8 cellular contexts compared by ENCODE assay signal in genomic region chr16:67284699-67285646, GRCh38. TPM values are rescaled to one million over a fixed set of nuclear protein-coding genes. Genes with fewer than 3 reads are reported as not detected.
DNase-seq lines count a peak whose midpoint lies in the region; ATAC-seq, FAIRE-seq and TF ChIP-seq lines count a peak whose summit lies in the region.

No MANE protein-coding gene starts in this region.

- no peaks in the 10 kb centered on the region for H3K9me3 Mint-ChIP-seq in CD4-positive, alpha-beta memory T cell

- TF ChIP-seq CTCF in GM12865 (IDR thresholded peaks at IDR 0.05; ENCODE audit: insufficient read depth, low read depth, low read length, missing control alignments) = peak; percentile 39
- peak; percentile 29 to 65 for TF ChIP-seq CTCF in endothelial cell of umbilical vein (IDR thresholded peaks at IDR 0.05; ENCODE audit: extremely low read depth in 1 of 2, insufficient read depth in 1 of 2, low read depth in 1 of 2, low read length in 2 of 2)

- H4K20me1 ChIP-seq in endothelial cell of umbilical vein (replicated peaks; ENCODE audit: control insufficient read depth, extremely low read depth, insufficient read depth, low read length) = no peaks in the 10 kb centered on the region

- peak; percentile 29 for DNase-seq in GM12865 (ENCODE audit: low read depth)
- peak; percentile 21 for DNase-seq in NCI-H748 treated with DMSO at 0.1 percent for 48 hours (lab: John Stamatoyannopoulos, UW)
- DNase-seq in endothelial cell of umbilical vein (ENCODE audit: low read depth, low spot score) = peak; percentile 13
- peak; percentile 20 for DNase-seq in neuronal stem cell (ENCODE audit: low spot score)
- DNase-seq in CD4-positive, alpha-beta memory T cell = no peak
- DNase-seq in GF-D8 (lab: John Stamatoyannopoulos, UW) = no peak

- peak overlapping the region; percentile 18 for H3K23ac ChIP-seq in neuronal stem cell (ENCODE audit: low read depth, low read length, poor library complexity)

- H2BK12ac ChIP-seq in neuronal stem cell (ENCODE audit: low read length) = no peak overlapping the region

- CTCF ChIA-PET in endothelial cell of umbilical vein (lab: Charles Lee) = interaction anchor here (0.6 to 4.5 kb wide), 25 partner anchors 8 to 180 kb away, joined by 3 to 55 read pairs (median 4); partner anchors contain the start of genes ELMO3, KCTD19, LRRC36 and TMEM208
- CTCF ChIA-PET in CD4-positive, alpha-beta memory T cell (lab: Charles Lee; ENCODE audit: partially characterized antibody) = interaction anchor here (2.0 kb wide), 1 partner anchor 11 kb away, joined by 5 read pairs; no protein-coding TSS in a partner anchor

- H3K4me2 ChIP-seq in endothelial cell of umbilical vein (ENCODE audit: insufficient read depth, low read length) (no peak overlapping the region), neuronal stem cell (ENCODE audit: insufficient read depth, low read length, poor library complexity, severe bottlenecking) (no peak overlapping the region)

- peak overlapping the region in 2 of 7 donors; percentile 29 to 74 for H3K27ac Mint-ChIP-seq in CD4-positive, alpha-beta memory T cell

- H2BK5ac ChIP-seq in neuronal stem cell (ENCODE audit: low read length) = no peak overlapping the region

- peaks cover 4 to 9% (median 8%) of the 10 kb centered on the region in 4 donors for H3K4me1 Mint-ChIP-seq in CD4-positive, alpha-beta memory T cell

- no peak overlapping the region for H3K4me3 Mint-ChIP-seq in CD4-positive, alpha-beta memory T cell

- H3K27ac ChIP-seq in endothelial cell of umbilical vein (ENCODE audit: insufficient read depth, low read depth, low read length) (no peak overlapping the region), neuronal stem cell (replicated peaks; ENCODE audit: low read length) (no peak overlapping the region)
- H3K27ac ChIP-seq in CD4-positive, alpha-beta memory T cell (ENCODE audit: low read depth, low read length) = no peak overlapping the region

- no peaks in the 10 kb centered on the region for H3K27me3 ChIP-seq in endothelial cell of umbilical vein (ENCODE audit: control insufficient read depth in 2 of 2, insufficient read depth in 2 of 2, low read length in 2 of 2)
- H3K27me3 ChIP-seq in neuronal stem cell (ENCODE audit: control insufficient read depth in 3 of 3, insufficient read depth in 3 of 3, low read depth in 1 of 3, low read length in 3 of 3) = peaks cover 0 to 51% (median 0%) of the 10 kb centered on the region in 3 experiments
- no peaks in the 10 kb centered on the region for H3K27me3 ChIP-seq in CD4-positive, alpha-beta memory T cell (ENCODE audit: insufficient read depth, low read length)

- no peaks in the 10 kb centered on the region for H3K79me1 ChIP-seq in neuronal stem cell (ENCODE audit: low read depth, low read length)

- TF ChIP-seq POLR2A in endothelial cell of umbilical vein (IDR thresholded peaks at IDR 0.05; ENCODE audit: low read depth, low read length) = no peak

- H2BK120ac ChIP-seq in neuronal stem cell (ENCODE audit: low read depth, low read length) = no peak overlapping the region

- ATAC-seq in HG02610 (IDR thresholded peaks at IDR 0.05; ENCODE audit: unreplicated experiment) (no peak), HG03565 (IDR thresholded peaks at IDR 0.05; ENCODE audit: unreplicated experiment) (no peak)

- peaks cover 0 to 3% of the 10 kb centered on the region in 2 donors for H3K36me3 Mint-ChIP-seq in CD4-positive, alpha-beta memory T cell

- H3K14ac ChIP-seq in neuronal stem cell (ENCODE audit: low read length) = no peak overlapping the region

- H3K9me3 ChIP-seq in endothelial cell of umbilical vein (replicated peaks; ENCODE audit: control insufficient read depth, insufficient read depth, low read length) (no peaks in the 10 kb centered on the region), neuronal stem cell (replicated peaks in 1 of 2; ENCODE audit: control insufficient read depth in 2 of 2, insufficient read depth in 1 of 2, low read depth in 1 of 2, low read length in 2 of 2) (no peaks in the 10 kb centered on the region)
- H3K9me3 ChIP-seq in CD4-positive, alpha-beta memory T cell (ENCODE audit: control insufficient read depth in 1 of 2, low read length in 2 of 2) = no peaks in the 10 kb centered on the region

- intact Hi-C loops in endothelial cell of umbilical vein (cut with micrococcal nuclease) = no loop called here
- intact Hi-C loops in CD4-positive, alpha-beta memory T cell (cut with micrococcal nuclease) = no loop called here

- no peak overlapping the region for H3K9ac ChIP-seq in endothelial cell of umbilical vein (replicated peaks; ENCODE audit: extremely low read depth, insufficient read depth, low read length)
- peak overlapping the region; percentile 24 for H3K9ac ChIP-seq in neuronal stem cell (ENCODE audit: low read depth, low read length, poor library complexity)

- no CpG with 5 or more reads among the region's 34 CpGs for WGBS in neuronal stem cell (ENCODE audit: extremely low coverage in 2 of 2, insufficient read length in 2 of 2, insufficient replicate concordance in 1 of 2), 2 donors

- H2AFZ ChIP-seq in endothelial cell of umbilical vein (ENCODE audit: low read depth, low read length) (no peak overlapping the region), neuronal stem cell (ENCODE audit: low read length) (no peak overlapping the region)

- H3K4ac ChIP-seq in neuronal stem cell (ENCODE audit: low read length) = no peak overlapping the region

- H4K91ac ChIP-seq in neuronal stem cell (ENCODE audit: low read depth, low read length, poor library complexity) = no peak overlapping the region

- no peak overlapping the region for H4K8ac ChIP-seq in neuronal stem cell (ENCODE audit: low read depth, low read length)

- H3K79me2 ChIP-seq in endothelial cell of umbilical vein (ENCODE audit: control insufficient read depth, insufficient read depth, low read length) = no peaks in the 10 kb centered on the region

- dilution Hi-C loops in endothelial cell of umbilical vein (cut with MboI; ENCODE audit: extremely low pct_ligation_motif_present, low sequenced_read_pairs) = no loop called here

- no peak overlapping the region for H3K4me3 ChIP-seq in GM12865 (ENCODE audit: low read depth, low read length)
- H3K4me3 ChIP-seq in endothelial cell of umbilical vein (replicated peaks in 1 of 3; ENCODE audit: insufficient read depth in 1 of 3, low read depth in 1 of 3, low read length in 3 of 3) = no peak overlapping the region
- H3K4me3 ChIP-seq in neuronal stem cell (ENCODE audit: low read length in 2 of 2) = no peak overlapping the region
- H3K4me3 ChIP-seq in CD4-positive, alpha-beta memory T cell (ENCODE audit: low read length in 2 of 2) = no peak overlapping the region

- no peaks in the 10 kb centered on the region for H3K36me3 ChIP-seq in endothelial cell of umbilical vein (ENCODE audit: control insufficient read depth in 2 of 2, extremely low read depth in 1 of 2, insufficient read depth in 2 of 2, low read length in 2 of 2)
- H3K36me3 ChIP-seq in neuronal stem cell (replicated peaks in 1 of 2; ENCODE audit: control insufficient read depth in 2 of 2, insufficient read depth in 2 of 2, low read length in 2 of 2) = no peaks in the 10 kb centered on the region
- no peaks in the 10 kb centered on the region for H3K36me3 ChIP-seq in CD4-positive, alpha-beta memory T cell (ENCODE audit: insufficient read depth, low read length)

- no peak overlapping the region for H3K18ac ChIP-seq in neuronal stem cell (ENCODE audit: low read length)

- BruUV-seq in endothelial cell of umbilical vein (replicated peaks; lab: Mats Ljungman, UMichigan) = no TSS peak

- no peaks in the 10 kb centered on the region for H3K4me1 ChIP-seq in endothelial cell of umbilical vein (ENCODE audit: control insufficient read depth, extremely low read depth, insufficient read depth, low read length)
- H3K4me1 ChIP-seq in neuronal stem cell (ENCODE audit: control insufficient read depth in 2 of 2, insufficient read depth in 1 of 2, low read depth in 1 of 2, low read length in 2 of 2) = no peaks in the 10 kb centered on the region
- H3K4me1 ChIP-seq in CD4-positive, alpha-beta memory T cell (ENCODE audit: insufficient read depth, low read length) = peaks cover 10% of the 10 kb centered on the region

- POLR2A ChIA-PET in endothelial cell of umbilical vein (lab: Charles Lee) = no interaction called here
- POLR2A ChIA-PET in CD4-positive, alpha-beta memory T cell (lab: Charles Lee; ENCODE audit: partially characterized antibody) = interaction anchor here (0.5 to 1.4 kb wide), 3 partner anchors 10 to 517 kb away, joined by 3 read pairs; no protein-coding TSS in a partner anchor

- peak overlapping the region; percentile 5 for H2BK15ac ChIP-seq in neuronal stem cell (ENCODE audit: low read length)

- H3K27me3 Mint-ChIP-seq in CD4-positive, alpha-beta memory T cell = no peaks in the 10 kb centered on the region

- no peaks in the 10 kb centered on the region for H3K9me1 ChIP-seq in endothelial cell of umbilical vein (replicated peaks; ENCODE audit: control insufficient read depth, extremely low read depth, insufficient read depth, low read length)

- FAIRE-seq in endothelial cell of umbilical vein (lab: Jason Lieb, UNC) = no peak

- H2AK5ac ChIP-seq in neuronal stem cell (ENCODE audit: low read depth, low read length) = peak overlapping the region; percentile 49

RNA-seq across cellular contexts. Expression of gene PLEKHG4, which starts 5.6 kb away (rescaled TPM):
- total RNA-seq in endothelial cell of umbilical vein = 23.9 and 26.6 TPM in 2 replicates
- 34.8 and 35.6 TPM in 2 replicates for polyA plus RNA-seq in endothelial cell of umbilical vein
- polyA plus RNA-seq in endothelial cell of umbilical vein (2011; cell fraction: cytosol; rRNA removed) = 16.0 and 25.5 TPM in 2 replicates
- 203 and 244 TPM in 2 replicates for polyA plus RNA-seq in endothelial cell of umbilical vein (2011; cell fraction: nucleus; rRNA removed)
- 51.6 and 59.7 TPM in 2 replicates for polyA plus RNA-seq in endothelial cell of umbilical vein (2012)
- polyA minus RNA-seq in endothelial cell of umbilical vein = 24.7 and 29.8 TPM in 2 replicates
- 16.2 TPM for polyA minus RNA-seq in endothelial cell of umbilical vein (2011; cell fraction: cytosol; rRNA and poly(A)+ RNA removed)
- polyA minus RNA-seq in endothelial cell of umbilical vein (2011; cell fraction: nucleus; rRNA and poly(A)+ RNA removed) = 23.7 and 30.6 TPM in 2 replicates
- polyA plus RNA-seq in neuronal stem cell (2013, experiment 1 of 2) = 2.4 TPM
- 3.0 TPM for polyA plus RNA-seq in neuronal stem cell (2013, experiment 2 of 2)
- 10 to 100 TPM; 17.3 to 24.0 TPM for total RNA-seq in CD4-positive, alpha-beta memory T cell
- 1 to 10 TPM; 4.3 to 4.9 TPM for polyA plus RNA-seq in CD4-positive, alpha-beta memory T cell

RNA-seq across cellular contexts. Expression of gene SLC9A5, which starts 36.2 kb away (rescaled TPM):
- 2.8 and 4.2 TPM in 2 replicates for total RNA-seq in endothelial cell of umbilical vein
- 2.7 and 3.2 TPM in 2 replicates for polyA plus RNA-seq in endothelial cell of umbilical vein
- polyA plus RNA-seq in endothelial cell of umbilical vein (2011; cell fraction: cytosol; rRNA removed) = 1.4 and 1.5 TPM in 2 replicates
- 17.7 and 19.4 TPM in 2 replicates for polyA plus RNA-seq in endothelial cell of umbilical vein (2011; cell fraction: nucleus; rRNA removed)
- polyA plus RNA-seq in endothelial cell of umbilical vein (2012) = 3.0 and 3.9 TPM in 2 replicates
- 2.2 and 2.7 TPM in 2 replicates for polyA minus RNA-seq in endothelial cell of umbilical vein
- polyA minus RNA-seq in endothelial cell of umbilical vein (2011; cell fraction: cytosol; rRNA and poly(A)+ RNA removed) = 0.51 TPM
- polyA minus RNA-seq in endothelial cell of umbilical vein (2011; cell fraction: nucleus; rRNA and poly(A)+ RNA removed) = 2.5 and 3.0 TPM in 2 replicates
- 2.6 TPM for polyA plus RNA-seq in neuronal stem cell (2013, experiment 1 of 2)
- 2.3 TPM for polyA plus RNA-seq in neuronal stem cell (2013, experiment 2 of 2)
- 1 to 10 TPM; 1.7 to 2.1 TPM for total RNA-seq in CD4-positive, alpha-beta memory T cell
- polyA plus RNA-seq in CD4-positive, alpha-beta memory T cell = under 1 TPM in 1 of 2 donors, not detected in 1; 0.09 TPM

RNA-seq across cellular contexts. Expression of gene FHOD1, which starts 37.7 kb away (rescaled TPM):
- 104 and 124 TPM in 2 replicates for total RNA-seq in endothelial cell of umbilical vein
- 63.6 and 78.6 TPM in 2 replicates for polyA plus RNA-seq in endothelial cell of umbilical vein
- polyA plus RNA-seq in endothelial cell of umbilical vein (2011; cell fraction: cytosol; rRNA removed) = 43.3 and 49.4 TPM in 2 replicates
- polyA plus RNA-seq in endothelial cell of umbilical vein (2011; cell fraction: nucleus; rRNA removed) = 289 and 335 TPM in 2 replicates
- 84.9 and 85.3 TPM in 2 replicates for polyA plus RNA-seq in endothelial cell of umbilical vein (2012)
- 44.3 and 55.7 TPM in 2 replicates for polyA minus RNA-seq in endothelial cell of umbilical vein
- polyA minus RNA-seq in endothelial cell of umbilical vein (2011; cell fraction: cytosol; rRNA and poly(A)+ RNA removed) = 17.6 TPM
- 42.3 and 55.3 TPM in 2 replicates for polyA minus RNA-seq in endothelial cell of umbilical vein (2011; cell fraction: nucleus; rRNA and poly(A)+ RNA removed)
- 15.0 TPM for polyA plus RNA-seq in neuronal stem cell (2013, experiment 1 of 2)
- 14.0 TPM for polyA plus RNA-seq in neuronal stem cell (2013, experiment 2 of 2)
- total RNA-seq in CD4-positive, alpha-beta memory T cell = 10 to 100 TPM; 56.0 to 63.3 TPM
- polyA plus RNA-seq in CD4-positive, alpha-beta memory T cell = 1 to 10 TPM; 3.3 to 5.9 TPM

RNA-seq across cellular contexts. Expression of gene KCTD19, which starts 41.6 kb away (rescaled TPM):
- 0.16 and 0.44 TPM in 2 replicates for total RNA-seq in endothelial cell of umbilical vein
- polyA plus RNA-seq in endothelial cell of umbilical vein = 0.10 and 0.21 TPM in 2 replicates
- 0.19 and 0.31 TPM in 2 replicates for polyA plus RNA-seq in endothelial cell of umbilical vein (2011; cell fraction: cytosol; rRNA removed)
- 1.5 and 1.7 TPM in 2 replicates for polyA plus RNA-seq in endothelial cell of umbilical vein (2011; cell fraction: nucleus; rRNA removed)
- polyA plus RNA-seq in endothelial cell of umbilical vein (2012) = 1.7 and 2.2 TPM in 2 replicates
- polyA minus RNA-seq in endothelial cell of umbilical vein = 1.2 and 1.8 TPM in 2 replicates
- polyA minus RNA-seq in endothelial cell of umbilical vein (2011; cell fraction: cytosol; rRNA and poly(A)+ RNA removed) = 0.20 TPM
- polyA minus RNA-seq in endothelial cell of umbilical vein (2011; cell fraction: nucleus; rRNA and poly(A)+ RNA removed) = 0.67 and 1.6 TPM in 2 replicates
- 1.4 TPM for polyA plus RNA-seq in neuronal stem cell (2013, experiment 1 of 2)
- polyA plus RNA-seq in neuronal stem cell (2013, experiment 2 of 2) = 1.3 TPM
- not detected for total RNA-seq in CD4-positive, alpha-beta memory T cell
- under 1 TPM in 1 of 2 donors, not detected in 1; 0.10 TPM for polyA plus RNA-seq in CD4-positive, alpha-beta memory T cell

RNA-seq across cellular contexts. Expression of gene LRRC36, which starts 41.6 kb away (rescaled TPM):
- 2.0 and 2.4 TPM in 2 replicates for total RNA-seq in endothelial cell of umbilical vein
- 0.30 and 0.37 TPM in 2 replicates for polyA plus RNA-seq in endothelial cell of umbilical vein
- polyA plus RNA-seq in endothelial cell of umbilical vein (2011; cell fraction: cytosol; rRNA removed) = 0.30 and 0.38 TPM in 2 replicates
- polyA plus RNA-seq in endothelial cell of umbilical vein (2011; cell fraction: nucleus; rRNA removed) = 2.3 and 3.4 TPM in 2 replicates
- 1.6 and 2.0 TPM in 2 replicates for polyA plus RNA-seq in endothelial cell of umbilical vein (2012)
- 0.27 TPM in 1 of 2 replicates, not detected in the other for polyA minus RNA-seq in endothelial cell of umbilical vein
- polyA minus RNA-seq in endothelial cell of umbilical vein (2011; cell fraction: cytosol; rRNA and poly(A)+ RNA removed) = not detected
- polyA minus RNA-seq in endothelial cell of umbilical vein (2011; cell fraction: nucleus; rRNA and poly(A)+ RNA removed) = 1.2 and 1.3 TPM in 2 replicates
- polyA plus RNA-seq in neuronal stem cell (2013, experiment 1 of 2) = 0.10 TPM
- polyA plus RNA-seq in neuronal stem cell (2013, experiment 2 of 2) = 0.15 TPM
- not detected for total RNA-seq in CD4-positive, alpha-beta memory T cell
- polyA plus RNA-seq in CD4-positive, alpha-beta memory T cell = not detected

Comparison
In these comparisons a context has a peak if more than half of its experiments do, and no peak if none do; other contexts are left out.
1. DNase-seq: peak in GM12865 (single experiment), NCI-H748 treated with DMSO at 0.1 percent for 48 hours (single experiment), endothelial cell of umbilical vein (single experiment) and neuronal stem cell (single experiment); none in CD4-positive, alpha-beta memory T cell (0 of 5) and GF-D8 (single experiment).